Comparison of ENCODE assay signal across 30 cellular contexts in the genomic region with DNA sequence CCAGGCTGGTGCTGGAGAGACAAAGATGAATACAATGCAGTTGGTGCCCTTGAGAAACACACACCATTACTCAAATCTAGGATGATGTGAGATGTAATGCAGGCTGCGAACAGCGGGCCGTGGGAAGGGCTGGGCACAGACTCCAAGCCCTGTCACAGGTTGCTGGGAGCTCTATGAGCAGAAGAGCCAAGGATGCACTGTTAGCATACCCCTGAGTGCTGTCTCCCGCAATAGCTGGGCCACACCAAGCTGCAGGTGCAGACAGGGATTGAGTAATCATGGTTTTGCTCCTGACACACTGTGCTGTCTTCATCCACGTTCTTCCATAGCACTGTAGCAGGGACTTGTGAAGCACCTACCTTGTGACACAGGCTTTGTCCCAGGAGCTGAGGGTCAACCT.
"Had no signal": no experiment of that assay in that cellular context is flagged by ENCODE, and none has a peak within 500 bp of the region (broad histone marks: within the 10 kb centered on the region; RNA-seq: fewer than 3 reads in every experiment).

No MANE protein-coding gene starts in this region.

- H3K9me3 ChIP-seq: adrenal gland, body of pancreas, colonic mucosa had no signal

- H3K27ac ChIP-seq: adrenal gland, body of pancreas, cardiac muscle cell, colonic mucosa had no signal

- FAIRE-seq: frontal cortex had no signal

- H3K4me1 ChIP-seq: adrenal gland, body of pancreas, colonic mucosa had no signal

- DNase-seq: activated CD4-positive, alpha-beta memory T cell treated with anti-CD3 and anti-CD28 coated beads for 36 hours; activated CD4-positive, alpha-beta T cell treated with anti-CD3 and anti-CD28 coated beads for 36 hours; activated CD4-positive, alpha-beta T cell treated with anti-CD3 and anti-CD28 coated beads, Interleukin-2, amount 10 ng/mL, durations not matched to agents 24 days and 14 days; activated CD4-positive, CD25-positive, alpha-beta regulatory T cell; activated CD4-positive, CD25-positive, alpha-beta regulatory T cell treated with anti-CD3 and anti-CD28 coated beads, Interleukin-2, amount 50 U/mL, for 72 hours; activated CD8-positive, alpha-beta memory T cell treated with anti-CD3 and anti-CD28 coated beads, Interleukin-2, amount 10 ng/mL, durations not matched to agents 7 days and 5 days; activated CD8-positive, alpha-beta memory T cell treated with anti-CD3 and anti-CD28 coated beads, Interleukin-2, amount 50 U/mL, for 4 hours; activated CD8-positive, alpha-beta T cell treated with anti-CD3 and anti-CD28 coated beads, Interleukin-2, amount 10 ng/mL, durations not matched to agents 7 days and 5 days; activated gamma-delta T cell; activated naive CD4-positive, alpha-beta T cell; activated naive CD8-positive, alpha-beta T cell treated with anti-CD3 and anti-CD28 coated beads for 36 hours; activated naive CD8-positive, alpha-beta T cell treated with anti-CD3 and anti-CD28 coated beads, Interleukin-2, amount 50 U/mL, for 24 hours; activated T-cell treated with anti-CD3 and anti-CD28 coated beads, Interleukin-2, amount 50 U/mL, for 1 hour; activated T-cell treated with anti-CD3 and anti-CD28 coated beads, Interleukin-2, amount 50 U/mL, for 48 hours; adrenal gland; amygdala; aorta; body of pancreas; central memory CD4-positive, alpha-beta T cell; cerebellar nuclear complex; colonic mucosa; effector CD8-positive, alpha-beta T cell; foreskin fibroblast; head of caudate nucleus; T-helper 2 cell had no signal

- H3K27ac Mint-ChIP-seq: activated CD4-positive, alpha-beta memory T cell treated with anti-CD3 and anti-CD28 coated beads for 36 hours; activated CD4-positive, alpha-beta T cell treated with anti-CD3 and anti-CD28 coated beads for 36 hours; activated CD4-positive, alpha-beta T cell treated with anti-CD3 and anti-CD28 coated beads, Interleukin-2, amount 10 ng/mL, durations not matched to agents 24 days and 14 days; activated CD8-positive, alpha-beta memory T cell treated with anti-CD3 and anti-CD28 coated beads, Interleukin-2, amount 10 ng/mL, durations not matched to agents 7 days and 5 days; activated CD8-positive, alpha-beta T cell treated with anti-CD3 and anti-CD28 coated beads, Interleukin-2, amount 10 ng/mL, durations not matched to agents 7 days and 5 days; activated naive CD8-positive, alpha-beta T cell treated with anti-CD3 and anti-CD28 coated beads for 36 hours; activated naive CD8-positive, alpha-beta T cell treated with anti-CD3 and anti-CD28 coated beads, Interleukin-2, amount 50 U/mL, for 24 hours; activated T-helper 1 cell treated with anti-CD3 and anti-CD28 coated beads, Interleukin-12 subunit alpha, Interleukin-12 subunit beta, Interleukin-2, Interleukin-4 antibody, amounts not matched to agents 30 ng/mL and 10 ng/mL and 1 ng/mL, durations not matched to agents 14 hours and 24 hours and 36 hours had no signal

- H3K36me3 ChIP-seq: adrenal gland, cardiac muscle cell, colonic mucosa had no signal

- H3K4me3 Mint-ChIP-seq: activated CD4-positive, alpha-beta memory T cell treated with anti-CD3 and anti-CD28 coated beads for 36 hours; activated CD4-positive, alpha-beta T cell treated with anti-CD3 and anti-CD28 coated beads for 36 hours; activated CD4-positive, alpha-beta T cell treated with anti-CD3 and anti-CD28 coated beads, Interleukin-2, amount 10 ng/mL, durations not matched to agents 24 days and 14 days; activated CD8-positive, alpha-beta memory T cell treated with anti-CD3 and anti-CD28 coated beads, Interleukin-2, amount 10 ng/mL, durations not matched to agents 7 days and 5 days; activated CD8-positive, alpha-beta T cell treated with anti-CD3 and anti-CD28 coated beads, Interleukin-2, amount 10 ng/mL, durations not matched to agents 7 days and 5 days; activated naive CD4-positive, alpha-beta T cell treated with anti-CD3 and anti-CD28 coated beads, Interleukin-2, amount 50 U/mL, for 24 hours; activated naive CD8-positive, alpha-beta T cell treated with anti-CD3 and anti-CD28 coated beads for 36 hours; activated naive CD8-positive, alpha-beta T cell treated with anti-CD3 and anti-CD28 coated beads, Interleukin-2, amount 50 U/mL, for 24 hours; activated T-helper 1 cell treated with anti-CD3 and anti-CD28 coated beads, Interleukin-12 subunit alpha, Interleukin-12 subunit beta, Interleukin-2, Interleukin-4 antibody, amounts not matched to agents 30 ng/mL and 10 ng/mL and 1 ng/mL, durations not matched to agents 14 hours and 24 hours and 36 hours had no signal

- H3K27me3 ChIP-seq: adrenal gland, body of pancreas, cardiac muscle cell, colonic mucosa had no signal

- ATAC-seq: activated CD4-positive, alpha-beta T cell treated with anti-CD3 and anti-CD28 coated beads for 36 hours; activated CD8-positive, alpha-beta memory T cell treated with anti-CD3 and anti-CD28 coated beads, Interleukin-2, amount 10 ng/mL, durations not matched to agents 7 days and 5 days; activated CD8-positive, alpha-beta T cell treated with anti-CD3 and anti-CD28 coated beads, Interleukin-2, amount 10 ng/mL, durations not matched to agents 7 days and 5 days; activated naive CD8-positive, alpha-beta T cell treated with anti-CD3 and anti-CD28 coated beads, Interleukin-2, amount 50 U/mL, for 24 hours; body of pancreas; esophagus mucosa had no signal

- H3K4me3 ChIP-seq: adrenal gland, body of pancreas, cardiac muscle cell, colonic mucosa had no signal

- H3K27me3 Mint-ChIP-seq: activated CD4-positive, alpha-beta memory T cell treated with anti-CD3 and anti-CD28 coated beads for 36 hours; activated CD4-positive, alpha-beta T cell treated with anti-CD3 and anti-CD28 coated beads for 36 hours; activated CD4-positive, alpha-beta T cell treated with anti-CD3 and anti-CD28 coated beads, Interleukin-2, amount 10 ng/mL, durations not matched to agents 24 days and 14 days; activated CD8-positive, alpha-beta memory T cell treated with anti-CD3 and anti-CD28 coated beads, Interleukin-2, amount 10 ng/mL, durations not matched to agents 7 days and 5 days; activated naive CD4-positive, alpha-beta T cell treated with anti-CD3 and anti-CD28 coated beads, Interleukin-2, amount 50 U/mL, for 24 hours; activated naive CD8-positive, alpha-beta T cell treated with anti-CD3 and anti-CD28 coated beads for 36 hours; activated naive CD8-positive, alpha-beta T cell treated with anti-CD3 and anti-CD28 coated beads, Interleukin-2, amount 50 U/mL, for 24 hours had no signal

- H3K9me3 Mint-ChIP-seq: activated CD4-positive, alpha-beta memory T cell treated with anti-CD3 and anti-CD28 coated beads for 36 hours; activated naive CD4-positive, alpha-beta T cell treated with anti-CD3 and anti-CD28 coated beads, Interleukin-2, amount 50 U/mL, for 24 hours had no signal
